18 cellular contexts compared by ENCODE assay signal in genomic region chr17:31918701-31919128, GRCh38. TPM values are rescaled to one million over a fixed set of nuclear protein-coding genes. Genes with fewer than 3 reads are reported as not detected.
DNase-seq lines count a peak whose midpoint lies in the region; ATAC-seq and TF ChIP-seq lines count a peak whose summit lies in the region.
"Had no signal": no experiment of that assay in that cellular context is flagged by ENCODE, and none has a peak within 500 bp of the region (broad histone marks: within the 10 kb centered on the region; RNA-seq: fewer than 3 reads in every experiment).

No MANE protein-coding gene starts in this region.

- H3K79me2 ChIP-seq in OCI-LY7 (ENCODE audit: insufficient read depth, low read depth, low read length), result no peaks in the 10 kb centered on the region

- H3K9me3 ChIP-seq in Panc1 (ENCODE audit: control insufficient read depth, insufficient read depth, low read depth, low read length) (no peaks in the 10 kb centered on the region), OCI-LY7 (ENCODE audit: low read length) (no peaks in the 10 kb centered on the region)
- H3K9me3 ChIP-seq: Peyer's patch had no signal

- H2AFZ ChIP-seq in OCI-LY7 (ENCODE audit: low read length), result no peak overlapping the region

- no peak for DNase-seq in activated naive CD8-positive, alpha-beta T cell treated with anti-CD3 and anti-CD28 coated beads for 36 hours
- DNase-seq in Panc1 (ENCODE audit: low read depth, low spot score), result no peak
- peak; percentile 14 for DNase-seq in islet precursor cell
- no peak for DNase-seq in OCI-LY7 (ENCODE audit: low spot score)
- no peak for DNase-seq in left cardiac atrium
- no peak for DNase-seq in GM19238 (ENCODE audit: insufficient read length, low spot score)
- no peak for DNase-seq in NCI-H2227 (lab: John Stamatoyannopoulos, UW; ENCODE audit: unreplicated experiment)
- DNase-seq: DMS79 treated with DMSO at 0.1 percent for 48 hours, GF-D8, GOT3, NCI-H1092, NCI-H2107, NCI-H748 treated with DMSO at 0.1 percent for 48 hours, Peyer's patch, SHP77 treated with DMSO at 0.1 percent for 48 hours had no signal

- H3K4me1 ChIP-seq in Panc1 (ENCODE audit: control insufficient read depth, insufficient read depth, low read length) (no peaks in the 10 kb centered on the region), OCI-LY7 (ENCODE audit: insufficient read depth, low read length, poor library complexity, severe bottlenecking) (peaks cover 8% of the 10 kb centered on the region)

- intact Hi-C loops in Panc1 (cut with micrococcal nuclease; ENCODE audit: unreplicated experiment), result no loop called here
- intact Hi-C loops in OCI-LY7 (cut with micrococcal nuclease; ENCODE audit: unreplicated experiment), result no loop called here
- intact Hi-C loops in left cardiac atrium (cut with DNase I), result no loop called here

- BruUV-seq in Panc1 (replicated peaks; lab: Mats Ljungman, UMichigan), result no TSS peak
- no TSS peak for BruUV-seq in OCI-LY7 (replicated peaks; lab: Mats Ljungman, UMichigan)

- ATAC-seq in Panc1 (peak; percentile 55; the same call in 1 of the 2 replicates), left cardiac atrium (no peak)
- ATAC-seq: K562 had no signal

- H4K20me1 ChIP-seq in OCI-LY7 (ENCODE audit: insufficient read depth, low read length), result no peaks in the 10 kb centered on the region

- in situ Hi-C loops in Panc1 (cut with HindIII; ENCODE audit: low pct_unique_long_range_greater_than_20kb, low sequenced_read_pairs), result no loop called here

- H3K4me3 Mint-ChIP-seq in activated naive CD8-positive, alpha-beta T cell, result no peak overlapping the region
- H3K4me3 Mint-ChIP-seq in activated naive CD8-positive, alpha-beta T cell treated with anti-CD3 and anti-CD28 coated beads for 36 hours, result no peak overlapping the region

- H3K27ac ChIP-seq in Panc1 (ENCODE audit: low read length) (no peak overlapping the region), OCI-LY7 (ENCODE audit: low read depth, low read length, poor library complexity, severe bottlenecking) (no peak overlapping the region)
- H3K27ac ChIP-seq: Peyer's patch had no signal

- CTCF ChIA-PET in Panc1 (lab: Charles Lee) (no interaction called here), OCI-LY7 (lab: Charles Lee; ENCODE audit: unreplicated experiment) (no interaction called here)

- peaks cover 3% of the 10 kb centered on the region for H3K27me3 Mint-ChIP-seq in activated naive CD8-positive, alpha-beta T cell
- peaks cover 35% of the 10 kb centered on the region for H3K27me3 Mint-ChIP-seq in activated naive CD8-positive, alpha-beta T cell treated with anti-CD3 and anti-CD28 coated beads for 36 hours

- H3K4me1 Mint-ChIP-seq in activated naive CD8-positive, alpha-beta T cell (ENCODE audit: low read depth), result peaks cover 15% of the 10 kb centered on the region
- H3K4me1 Mint-ChIP-seq in activated naive CD8-positive, alpha-beta T cell treated with anti-CD3 and anti-CD28 coated beads for 36 hours, result peaks cover 21% of the 10 kb centered on the region

- no peaks in the 10 kb centered on the region for H3K36me3 ChIP-seq in Panc1 (ENCODE audit: control insufficient read depth, insufficient read depth, low read length)
- no peaks in the 10 kb centered on the region for H3K36me3 ChIP-seq in OCI-LY7 (ENCODE audit: insufficient read depth, low read length)
- H3K36me3 ChIP-seq: Peyer's patch had no signal

- POLR2A ChIA-PET in Panc1 (lab: Charles Lee) (no interaction called here), OCI-LY7 (lab: Charles Lee) (interaction anchor here (0.7 kb wide), 1 partner anchor 1011 kb away, joined by 3 read pairs; no protein-coding TSS in a partner anchor)

- H3K9me2 ChIP-seq in OCI-LY7 (ENCODE audit: insufficient read depth, low read length), result no peaks in the 10 kb centered on the region

- H3K27ac Mint-ChIP-seq in activated naive CD8-positive, alpha-beta T cell, result peak overlapping the region; percentile 41
- H3K27ac Mint-ChIP-seq in activated naive CD8-positive, alpha-beta T cell treated with anti-CD3 and anti-CD28 coated beads for 36 hours, result no peak overlapping the region

- no peaks in the 10 kb centered on the region for H3K27me3 ChIP-seq in Panc1 (ENCODE audit: control insufficient read depth, insufficient read depth, low read length)

- H3K36me3 Mint-ChIP-seq in activated naive CD8-positive, alpha-beta T cell, result no peaks in the 10 kb centered on the region
- no peaks in the 10 kb centered on the region for H3K36me3 Mint-ChIP-seq in activated naive CD8-positive, alpha-beta T cell treated with anti-CD3 and anti-CD28 coated beads for 36 hours
- H3K36me3 Mint-ChIP-seq: CD14-positive monocyte had no signal

- H3K9me3 Mint-ChIP-seq in activated naive CD8-positive, alpha-beta T cell (ENCODE audit: low read depth), result no peaks in the 10 kb centered on the region
- H3K9me3 Mint-ChIP-seq in activated naive CD8-positive, alpha-beta T cell treated with anti-CD3 and anti-CD28 coated beads for 36 hours, result no peaks in the 10 kb centered on the region

- no peak overlapping the region for H3K4me2 ChIP-seq in OCI-LY7 (ENCODE audit: low read length)

- no peak for TF ChIP-seq CTCF in Panc1 (IDR thresholded peaks at IDR 0.05)
- TF ChIP-seq CTCF in OCI-LY7 (conservative IDR thresholded peaks at IDR 0.05; ENCODE audit: low read length), result no peak

- H3K4me3 ChIP-seq in Panc1 (ENCODE audit: low read depth in 2 of 2, low read length in 2 of 2), result no peak overlapping the region
- H3K4me3 ChIP-seq in OCI-LY7 (ENCODE audit: low read depth, low read length, poor library complexity, severe bottlenecking), result no peak overlapping the region
- H3K4me3 ChIP-seq: K562, Peyer's patch had no signal

RNA-seq across cellular contexts. Expression of gene UTP6, which starts 17.2 kb away (rescaled TPM):
- 100 to 1,000 TPM; 167 to 171 TPM for total RNA-seq in activated naive CD8-positive, alpha-beta T cell treated with anti-CD3 and anti-CD28 coated beads for 36 hours
- total RNA-seq in Panc1 (2021; ENCODE audit: unreplicated experiment) (131 TPM), OCI-LY7 (2022) (106 and 118 TPM in 2 replicates), left cardiac atrium (10 to 100 TPM; 34.6 to 37.8 TPM)
- polyA plus RNA-seq in Panc1 (2012; ENCODE audit: insufficient read length), result 65.1 TPM
- 52.9 and 63.3 TPM in 2 replicates for total RNA-seq in OCI-LY7 (2014; rRNA removed; shearing (Covaris generic))

RNA-seq across cellular contexts. Expression of gene SUZ12, which starts 18.1 kb away (rescaled TPM):
- total RNA-seq in activated naive CD8-positive, alpha-beta T cell treated with anti-CD3 and anti-CD28 coated beads for 36 hours, result 10 to 100 TPM; 79.1 to 85.0 TPM
- 68.3 TPM for total RNA-seq in Panc1 (2021; ENCODE audit: unreplicated experiment)
- polyA plus RNA-seq in Panc1 (2012; ENCODE audit: insufficient read length), result 20.1 TPM
- total RNA-seq in OCI-LY7 (2014; rRNA removed; shearing (Covaris generic)), result 27.8 and 29.8 TPM in 2 replicates
- total RNA-seq in OCI-LY7 (2022), result 68.2 and 76.1 TPM in 2 replicates
- 10 to 100 TPM; 14.0 to 16.9 TPM for total RNA-seq in left cardiac atrium

RNA-seq across cellular contexts. Expression of gene COPRS, which starts 59.7 kb away (rescaled TPM):
- total RNA-seq in activated naive CD8-positive, alpha-beta T cell treated with anti-CD3 and anti-CD28 coated beads for 36 hours, result 10 to 100 TPM; 68.3 to 69.8 TPM
- total RNA-seq in Panc1 (2021; ENCODE audit: unreplicated experiment) (152 TPM), OCI-LY7 (2022) (32.1 and 32.7 TPM in 2 replicates), left cardiac atrium (10 to 100 TPM; 51.7 to 55.3 TPM)
- polyA plus RNA-seq in Panc1 (2012; ENCODE audit: insufficient read length), result 122 TPM
- total RNA-seq in OCI-LY7 (2014; rRNA removed; shearing (Covaris generic)), result 50.7 and 64.3 TPM in 2 replicates
